Comparison of ENCODE assay signal across 19 cellular contexts in genomic region chr11:95884364-95884763, GRCh38. TPM values are rescaled to one million over a fixed set of nuclear protein-coding genes. Genes with fewer than 3 reads are reported as not detected.
DNase-seq lines count a peak whose midpoint lies in the region; ATAC-seq and TF ChIP-seq lines count a peak whose summit lies in the region.
"Had no signal": no experiment of that assay in that cellular context is flagged by ENCODE, and none has a peak within 500 bp of the region (broad histone marks: within the 10 kb centered on the region; RNA-seq: fewer than 3 reads in every experiment).

No MANE protein-coding gene starts in this region.

- DNase-seq in GM23248 (peak; percentile 67), RWPE1 (ENCODE audit: low spot score) (peak; percentile 10), fibroblast of mammary gland (ENCODE audit: low read depth) (peak; percentile 82), retinal pigment epithelial cell (ENCODE audit: low read depth) (peak; percentile 76), mesenteric fat pad (ENCODE audit: low spot score) (no peak), lower lobe of right lung (no peak)
- no peak for DNase-seq in CD8-positive, alpha-beta memory T cell
- DNase-seq: CD8-positive, alpha-beta T cell; cerebellar nuclear complex; esophagus squamous epithelium; islet precursor cell; naive B cell; NCI-H187; NCI-H774; stimulated activated naive CD4-positive, alpha-beta T cell treated with Interleukin-2 at 50 U/mL for 16 hours had no signal

- peaks cover 6 to 43% (median 13%) of the 10 kb centered on the region in 3 donors for H3K36me3 Mint-ChIP-seq in CD8-positive, alpha-beta memory T cell

- H3K4me3 Mint-ChIP-seq in CD8-positive, alpha-beta memory T cell, result no peak overlapping the region
- H3K4me3 Mint-ChIP-seq: CD8-positive, alpha-beta T cell; naive B cell had no signal

- POLR2A ChIA-PET in RWPE1 (lab: Yijun Ruan, JAX; ENCODE audit: low non-redundant PET), result no interaction called here
- POLR2A ChIA-PET in CD8-positive, alpha-beta memory T cell (lab: Charles Lee), result no interaction called here

- peaks cover 26% of the 10 kb centered on the region for H3K79me2 ChIP-seq in GM23248 (ENCODE audit: insufficient read depth)

- H3K27me3 ChIP-seq in GM23248 (replicated peaks; ENCODE audit: insufficient read depth), result no peaks in the 10 kb centered on the region
- no peaks in the 10 kb centered on the region for H3K27me3 ChIP-seq in CD8-positive, alpha-beta memory T cell (ENCODE audit: insufficient read depth, low read length, poor library complexity, severe bottlenecking)
- H3K27me3 ChIP-seq in lower lobe of right lung (ENCODE audit: low read depth), result no peaks in the 10 kb centered on the region
- H3K27me3 ChIP-seq: esophagus squamous epithelium, right atrium auricular region, SJSA1 had no signal

- in situ Hi-C loops in GM23248 (cut with MboI), result no loop called here

- 0 out of 2 replicates have a peak overlapping the region, but pooled peaks have one; percentile 15 for H3K27ac ChIP-seq in GM23248
- H3K27ac ChIP-seq in RWPE1, result no peak overlapping the region
- H3K27ac ChIP-seq in CD8-positive, alpha-beta memory T cell (ENCODE audit: low read depth, low read length), result no peak overlapping the region
- no peak overlapping the region for H3K27ac ChIP-seq in lower lobe of right lung
- H3K27ac ChIP-seq: esophagus squamous epithelium, KMS-11, right atrium auricular region, SJSA1 had no signal

- no peaks in the 10 kb centered on the region for H3K9me3 ChIP-seq in GM23248 (ENCODE audit: low read depth)
- H3K9me3 ChIP-seq in CD8-positive, alpha-beta memory T cell (ENCODE audit: low read length), result no peaks in the 10 kb centered on the region
- H3K9me3 ChIP-seq in lower lobe of right lung, result no peaks in the 10 kb centered on the region
- H3K9me3 ChIP-seq: esophagus squamous epithelium, right atrium auricular region, SJSA1 had no signal

- H3F3A ChIP-seq in GM23248 (ENCODE audit: insufficient read depth), result 0 out of 2 replicates have a peak, but pooled peaks cover 31% of the 10 kb centered on the region

- no peak overlapping the region for H3K27ac Mint-ChIP-seq in CD8-positive, alpha-beta memory T cell
- H3K27ac Mint-ChIP-seq: CD8-positive, alpha-beta T cell had no signal

- no peaks in the 10 kb centered on the region for H3K9me2 ChIP-seq in GM23248 (ENCODE audit: insufficient read depth)

- ATAC-seq in GM18520 (IDR thresholded peaks at IDR 0.05; ENCODE audit: unreplicated experiment) (no peak), lower lobe of right lung (no peak)
- ATAC-seq: CD8-positive, alpha-beta T cell had no signal

- H3K9ac ChIP-seq in GM23248, result no peak overlapping the region
- H3K9ac ChIP-seq: KMS-11 had no signal

- H3K4me2 ChIP-seq in GM23248 (ENCODE audit: unreplicated experiment), result no peak overlapping the region
- H3K4me2 ChIP-seq: KMS-11 had no signal

- 21 to 32% methylated on average over 1 of the region's 1 CpG for WGBS in GM23248 (ENCODE audit: low coverage in 1 of 2, low lambda C conversion rate in 2 of 2, missing lambda C conversion rate in 2 of 2), 2 experiments

- no peaks in the 10 kb centered on the region for H4K20me1 ChIP-seq in GM23248 (ENCODE audit: insufficient read depth)

- H3K36me3 ChIP-seq in GM23248 (ENCODE audit: low read depth) (peaks cover 15% of the 10 kb centered on the region), lower lobe of right lung (peaks cover 20% of the 10 kb centered on the region)
- no peaks in the 10 kb centered on the region for H3K36me3 ChIP-seq in CD8-positive, alpha-beta memory T cell (ENCODE audit: insufficient read depth, low read length)

- H3K4me1 Mint-ChIP-seq in CD8-positive, alpha-beta memory T cell, result peaks cover 4% of the 10 kb centered on the region in 3 donors

- no peaks in the 10 kb centered on the region for H3K9me3 Mint-ChIP-seq in CD8-positive, alpha-beta memory T cell
- H3K9me3 Mint-ChIP-seq: CD8-positive, alpha-beta T cell; naive B cell had no signal

- intact Hi-C loops in lower lobe of right lung (cut with DNase I), result no loop called here

- CTCF ChIA-PET in RWPE1 (lab: Yijun Ruan, JAX), result interaction anchor here (0.5 kb wide), 1 partner anchor 467 kb away, joined by 4 read pairs; no protein-coding TSS in a partner anchor
- CTCF ChIA-PET in CD8-positive, alpha-beta memory T cell (lab: Charles Lee), result no interaction called here

- H3K4me3 ChIP-seq in GM23248 (no peak overlapping the region), fibroblast of mammary gland (ENCODE audit: control insufficient read depth, low read depth, low read length) (no peak overlapping the region), retinal pigment epithelial cell (ENCODE audit: low read length) (no peak overlapping the region), lower lobe of right lung (no peak overlapping the region)
- H3K4me3 ChIP-seq in CD8-positive, alpha-beta memory T cell (ENCODE audit: low read length), result no peak overlapping the region
- H3K4me3 ChIP-seq: esophagus squamous epithelium, right atrium auricular region, SJSA1 had no signal

- no peak overlapping the region for H2AFZ ChIP-seq in GM23248

- peaks cover 9% of the 10 kb centered on the region for H3K4me1 ChIP-seq in GM23248 (ENCODE audit: insufficient read depth)
- H3K4me1 ChIP-seq in CD8-positive, alpha-beta memory T cell (ENCODE audit: insufficient read depth, low read length), result no peaks in the 10 kb centered on the region
- no peaks in the 10 kb centered on the region for H3K4me1 ChIP-seq in lower lobe of right lung

- H3K27me3 Mint-ChIP-seq in CD8-positive, alpha-beta memory T cell, result no peaks in the 10 kb centered on the region
- H3K27me3 Mint-ChIP-seq: naive B cell had no signal

- no peak for TF ChIP-seq CTCF in RWPE1 (conservative IDR thresholded peaks at IDR 0.05; ENCODE audit: low read depth)
- TF ChIP-seq CTCF in fibroblast of mammary gland (conservative IDR thresholded peaks at IDR 0.05; ENCODE audit: control insufficient read depth, insufficient read depth, low read depth, low read length), result no peak
- no peak for TF ChIP-seq CTCF in retinal pigment epithelial cell (conservative IDR thresholded peaks at IDR 0.05; ENCODE audit: low read depth, low read length)
- TF ChIP-seq CTCF in lower lobe of right lung (IDR thresholded peaks at IDR 0.05), result no peak

RNA-seq across cellular contexts. Expression of gene MTMR2, which starts 39.5 kb away (rescaled TPM):
- 32.4 and 44.8 TPM in 2 replicates for total RNA-seq in GM23248 (2014; rRNA removed; shearing (Covaris generic))
- polyA plus RNA-seq in GM23248 (2016; fragmentation: Nextera tagmentation; extraction: Ambion mirVana), result 42.1 and 44.2 TPM in 2 replicates
- 10 to 100 TPM; 46.4 to 50.1 TPM for total RNA-seq in CD8-positive, alpha-beta memory T cell
- polyA plus RNA-seq in CD8-positive, alpha-beta memory T cell, result 17.2 TPM
- total RNA-seq in mesenteric fat pad, result 32.4 TPM
- total RNA-seq in lower lobe of right lung, result 24.9 TPM

Comparison
In these comparisons a context has a peak if more than half of its experiments do, and no peak if none do; other contexts are left out.
1. DNase-seq: peak in GM23248 (single experiment), RWPE1 (single experiment), fibroblast of mammary gland (single experiment) and retinal pigment epithelial cell (single experiment); none in CD8-positive, alpha-beta memory T cell (0 of 5), mesenteric fat pad (single experiment) and lower lobe of right lung (single experiment).